Comparison of ENCODE assay signal across 31 cellular contexts in genomic region chr7:157946398-157947060, GRCh38.
"Had no signal": no experiment of that assay in that cellular context is flagged by ENCODE, and none has a peak within 500 bp of the region (broad histone marks: within the 10 kb centered on the region; RNA-seq: fewer than 3 reads in every experiment).

No MANE protein-coding gene starts in this region.

- H3K4me1 Mint-ChIP-seq: activated B cell treated with CpG ODN at 0.5 μM for 24 hours; activated CD4-positive, alpha-beta memory T cell treated with anti-CD3 and anti-CD28 coated beads, Interleukin-2, amount 10 ng/mL, durations not matched to agents 7 days and 5 days; activated naive CD4-positive, alpha-beta T cell treated with anti-CD3 and anti-CD28 coated beads, Interleukin-2, amount 10 ng/mL, durations not matched to agents 7 days and 5 days; activated naive CD8-positive, alpha-beta T cell treated with anti-CD3 and anti-CD28 coated beads, Interleukin-2, amount 10 ng/mL, durations not matched to agents 7 days and 5 days; central memory CD8-positive, alpha-beta T cell; T-helper 17 cell had no signal

- H3K4me3 Mint-ChIP-seq: activated B cell treated with CpG ODN at 0.5 μM for 24 hours; activated CD4-positive, alpha-beta memory T cell treated with anti-CD3 and anti-CD28 coated beads, Interleukin-2, amount 10 ng/mL, durations not matched to agents 7 days and 5 days; activated naive CD4-positive, alpha-beta T cell treated with anti-CD3 and anti-CD28 coated beads, Interleukin-2, amount 10 ng/mL, durations not matched to agents 7 days and 5 days; activated naive CD8-positive, alpha-beta T cell treated with anti-CD3 and anti-CD28 coated beads, Interleukin-2, amount 10 ng/mL, durations not matched to agents 7 days and 5 days; activated T-cell treated with anti-CD3 and anti-CD28 coated beads, Interleukin-2, amount 50 U/mL, for 24 hours; activated T-cell treated with anti-CD3 and anti-CD28 coated beads, Interleukin-2, amount 50 U/mL, for 72 hours; brain; central memory CD8-positive, alpha-beta T cell; dendritic cell treated with granulocyte-macrophage colony-stimulating factor and Interleukin-4, amounts not matched to agents 40 ng/mL and 50 ng/mL, for 4 days; T-helper 17 cell; T-helper 2 cell treated with Interferon-gamma antibody and Interleukin-4, amounts not matched to agents 5 μg/mL and 100 μg/mL, for 36 hours had no signal

- H3K27me3 ChIP-seq: ascending aorta, breast epithelium, cardiac muscle cell, dorsolateral prefrontal cortex, foreskin keratinocyte, gastrocnemius medialis had no signal

- H3K4me3 ChIP-seq: ascending aorta, breast epithelium, cardiac muscle cell, coronary artery, dorsolateral prefrontal cortex, esophagus muscularis mucosa, gastrocnemius medialis had no signal

- H3K27me3 Mint-ChIP-seq: activated B cell treated with CpG ODN at 0.5 μM for 24 hours; activated CD4-positive, alpha-beta memory T cell treated with anti-CD3 and anti-CD28 coated beads, Interleukin-2, amount 10 ng/mL, durations not matched to agents 7 days and 5 days; activated naive CD4-positive, alpha-beta T cell treated with anti-CD3 and anti-CD28 coated beads, Interleukin-2, amount 10 ng/mL, durations not matched to agents 7 days and 5 days; dendritic cell treated with granulocyte-macrophage colony-stimulating factor and Interleukin-4, amounts not matched to agents 40 ng/mL and 50 ng/mL, for 4 days had no signal

- DNase-seq: activated B cell treated with CpG ODN at 0.5 μM for 24 hours; activated CD4-positive, alpha-beta memory T cell treated with anti-CD3 and anti-CD28 coated beads, Interleukin-2, amount 10 ng/mL, durations not matched to agents 7 days and 5 days; activated CD4-positive, alpha-beta T cell treated with anti-CD3 and anti-CD28 coated beads for 48 hours; activated CD8-positive, alpha-beta memory T cell treated with anti-CD3 and anti-CD28 coated beads, Interleukin-2, amount 50 U/mL, for 48 hours; activated gamma-delta T cell; activated naive CD4-positive, alpha-beta T cell; activated naive CD4-positive, alpha-beta T cell treated with anti-CD3 and anti-CD28 coated beads, Interleukin-2, amount 10 ng/mL, durations not matched to agents 7 days and 5 days; activated naive CD8-positive, alpha-beta T cell treated with anti-CD3 and anti-CD28 coated beads, Interleukin-2, amount 10 ng/mL, durations not matched to agents 7 days and 5 days; activated T-cell treated with anti-CD3 and anti-CD28 coated beads for 4 hours; activated T-cell treated with anti-CD3 and anti-CD28 coated beads, Interleukin-2, amount 50 U/mL, for 24 hours; activated T-cell treated with anti-CD3 and anti-CD28 coated beads, Interleukin-2, amount 50 U/mL, for 72 hours; effector memory CD4-positive, alpha-beta T cell; erythroblast; foreskin keratinocyte; gastrocnemius medialis; glutamatergic neuron; T-helper 1 cell; T-helper 17 cell; T1000; WERI-Rb-1 had no signal

- H3K4me1 ChIP-seq: ascending aorta, breast epithelium, esophagus muscularis mucosa, foreskin keratinocyte, gastrocnemius medialis had no signal

- H3K27ac ChIP-seq: ascending aorta, breast epithelium, cardiac muscle cell, coronary artery, esophagus muscularis mucosa, foreskin keratinocyte, gastrocnemius medialis, WERI-Rb-1 had no signal

- H3K27ac Mint-ChIP-seq: activated B cell treated with CpG ODN at 0.5 μM for 24 hours; activated CD4-positive, alpha-beta memory T cell treated with anti-CD3 and anti-CD28 coated beads, Interleukin-2, amount 10 ng/mL, durations not matched to agents 7 days and 5 days; activated naive CD4-positive, alpha-beta T cell treated with anti-CD3 and anti-CD28 coated beads, Interleukin-2, amount 10 ng/mL, durations not matched to agents 7 days and 5 days; activated naive CD4-positive, alpha-beta T cell treated with anti-CD3 and anti-CD28 coated beads, Interleukin-2, amount 50 U/mL, for 72 hours; activated naive CD8-positive, alpha-beta T cell treated with anti-CD3 and anti-CD28 coated beads, Interleukin-2, amount 10 ng/mL, durations not matched to agents 7 days and 5 days; activated T-cell treated with anti-CD3 and anti-CD28 coated beads, Interleukin-2, amount 50 U/mL, for 24 hours; activated T-cell treated with anti-CD3 and anti-CD28 coated beads, Interleukin-2, amount 50 U/mL, for 72 hours; brain; dendritic cell treated with granulocyte-macrophage colony-stimulating factor and Interleukin-4, amounts not matched to agents 40 ng/mL and 50 ng/mL, for 4 days; T-helper 17 cell; T-helper 2 cell treated with Interferon-gamma antibody and Interleukin-4, amounts not matched to agents 5 μg/mL and 100 μg/mL, for 36 hours had no signal

- H3K36me3 ChIP-seq: ascending aorta, breast epithelium, cardiac muscle cell, esophagus muscularis mucosa, gastrocnemius medialis, WERI-Rb-1 had no signal

- H3K9me3 ChIP-seq: gastrocnemius medialis had no signal

- H3K36me3 Mint-ChIP-seq: activated naive CD4-positive, alpha-beta T cell treated with anti-CD3 and anti-CD28 coated beads, Interleukin-2, amount 10 ng/mL, durations not matched to agents 7 days and 5 days; activated naive CD4-positive, alpha-beta T cell treated with anti-CD3 and anti-CD28 coated beads, Interleukin-2, amount 50 U/mL, for 72 hours; activated naive CD8-positive, alpha-beta T cell treated with anti-CD3 and anti-CD28 coated beads, Interleukin-2, amount 10 ng/mL, durations not matched to agents 7 days and 5 days had no signal
